33 cellular contexts compared by ENCODE assay signal in genomic region chr12:110957652-110958051, GRCh38. TPM values are rescaled to one million over a fixed set of nuclear protein-coding genes. Genes with fewer than 3 reads are reported as not detected.
DNase-seq lines count a peak whose midpoint lies in the region; ATAC-seq, FAIRE-seq and TF ChIP-seq lines count a peak whose summit lies in the region.
"Had no signal": no experiment of that assay in that cellular context is flagged by ENCODE, and none has a peak within 500 bp of the region (broad histone marks: within the 10 kb centered on the region; RNA-seq: fewer than 3 reads in every experiment).

No MANE protein-coding gene starts in this region.

- H3K4me2 ChIP-seq in A549 = no peak overlapping the region
- peak overlapping the region; percentile 52 for H3K4me2 ChIP-seq in SK-N-SH

- peak; percentile 54 to 78; a peak in 4 of 6 replicates for ATAC-seq in A549
- ATAC-seq in esophagus mucosa = no peak
- ATAC-seq in activated naive CD4-positive, alpha-beta T cell treated with anti-CD3 and anti-CD28 coated beads, Interleukin-2, amount 50 U/mL, for 72 hours = no peak
- ATAC-seq in GM19455 (IDR thresholded peaks at IDR 0.05; ENCODE audit: unreplicated experiment) = no peak
- ATAC-seq: activated naive CD8-positive, alpha-beta T cell treated with anti-CD3 and anti-CD28 coated beads, Interleukin-2, amount 50 U/mL, for 24 hours; activated T-cell treated with anti-CD3 and anti-CD28 coated beads, Interleukin-2, amount 50 U/mL, for 4 hours; gastroesophageal sphincter; left lobe of liver; stimulated activated naive B cell treated with anti-CD40 and anti-IgM and Interleukin-4, amounts not matched to agents 10 μg/mL and 1 μg/mL and 100 μg/mL, for 72 hours had no signal

- no peaks in the 10 kb centered on the region for H3F3A ChIP-seq in SK-N-SH (replicated peaks; ENCODE audit: insufficient read depth)

- POLR2A ChIA-PET in A549 (lab: Yijun Ruan, JAX) (no interaction called here), SK-N-SH (lab: Yijun Ruan, JAX) (interaction anchor here (0.7 to 0.9 kb wide), 2 partner anchors 10 to 346 kb away, joined by 3 read pairs; no protein-coding TSS in a partner anchor)

- no peaks in the 10 kb centered on the region for H3K79me2 ChIP-seq in SK-N-SH (ENCODE audit: insufficient read depth)

- H3K9me2 ChIP-seq in SK-N-SH = no peaks in the 10 kb centered on the region

- H3K36me3 ChIP-seq in MG63 = no peaks in the 10 kb centered on the region
- no peaks in the 10 kb centered on the region for H3K36me3 ChIP-seq in SK-N-SH (replicated peaks in 1 of 2; ENCODE audit: control insufficient read depth in 1 of 2, insufficient read depth in 2 of 2, low read length in 1 of 2)
- H3K36me3 ChIP-seq: gastroesophageal sphincter, SJSA1 had no signal

- H3K9ac ChIP-seq in SK-N-SH = no peak overlapping the region; the same call in 1 of the 2 replicates

- H3K9me3 ChIP-seq in A549 = peaks cover 18% of the 10 kb centered on the region; the same call in 2 of the 3 replicates
- no peaks in the 10 kb centered on the region; the same call in 1 of the 2 replicates for H3K9me3 ChIP-seq in MG63
- H3K9me3 ChIP-seq in SK-N-SH = no peaks in the 10 kb centered on the region
- H3K9me3 ChIP-seq: SJSA1 had no signal

- CTCF ChIA-PET in A549 (lab: Yijun Ruan, JAX) (interaction anchor here (1.2 kb wide), 1 partner anchor 21 kb away, joined by 5 read pairs; no protein-coding TSS in a partner anchor), SK-N-SH (lab: Yijun Ruan, JAX) (interaction anchor here (0.6 to 1.7 kb wide), 2 partner anchors 60 to 67 kb away, joined by 3 to 4 read pairs; no protein-coding TSS in a partner anchor)

- no peak overlapping the region for H3K4me3 ChIP-seq in A549
- H3K4me3 ChIP-seq in MG63 = no peak overlapping the region
- H3K4me3 ChIP-seq in SK-N-SH (ENCODE audit: low read depth in 2 of 2, low read length in 1 of 2) = peak overlapping the region; percentile 30 to 50
- H3K4me3 ChIP-seq: gastroesophageal sphincter, SJSA1 had no signal

- TF ChIP-seq RAD21 in A549 (conservative IDR thresholded peaks at IDR 0.05 in 1 of 2, IDR thresholded peaks at IDR 0.05 in 1 of 2) = no peak
- TF ChIP-seq RAD21 in SK-N-SH (IDR thresholded peaks at IDR 0.05; ENCODE audit: low read length) = no peak

- H4K20me1 ChIP-seq in SK-N-SH (ENCODE audit: insufficient read depth) = no peaks in the 10 kb centered on the region

- H3K4me1 ChIP-seq in A549 = no peaks in the 10 kb centered on the region
- peaks cover 0 to 7% of the 10 kb centered on the region in 2 experiments; a peak in 1 of 4 replicates for H3K4me1 ChIP-seq in SK-N-SH (ENCODE audit: control insufficient read depth in 1 of 2, insufficient read depth in 2 of 2, low read depth in 1 of 2, low read length in 1 of 2)
- H3K4me1 ChIP-seq: gastroesophageal sphincter, SJSA1 had no signal

- TF ChIP-seq POLR2A in A549 (IDR thresholded peaks at IDR 0.05; ENCODE audit: low read length) = no peak

- TF ChIP-seq EP300 in A549 (IDR thresholded peaks at IDR 0.05) (no peak), SK-N-SH (IDR thresholded peaks at IDR 0.05; ENCODE audit: borderline replicate concordance in 1 of 2, low read depth in 1 of 2, low read length in 1 of 2) (no peak)

- H3K27ac ChIP-seq in A549 (no peak overlapping the region), SK-N-SH (ENCODE audit: low read depth in 2 of 2, low read length in 1 of 2) (peak overlapping the region in 1 of 2 experiments; percentile 58; a peak in 1 of 4 replicates)
- H3K27ac ChIP-seq: gastroesophageal sphincter, SJSA1 had no signal

- TF ChIP-seq CTCF in A549 (IDR thresholded peaks at IDR 0.05) (no peak), SK-N-SH (IDR thresholded peaks at IDR 0.05) (no peak)

- no peaks in the 10 kb centered on the region for H3K36me3 Mint-ChIP-seq in activated naive CD4-positive, alpha-beta T cell treated with anti-CD3 and anti-CD28 coated beads, Interleukin-2, amount 50 U/mL, for 72 hours
- H3K36me3 Mint-ChIP-seq: CD4-positive, alpha-beta memory T cell; immature natural killer cell; memory B cell; stimulated activated naive B cell treated with anti-CD40 and anti-IgM and Interleukin-4, amounts not matched to agents 10 μg/mL and 1 μg/mL and 100 μg/mL, for 72 hours had no signal

- FAIRE-seq in A549 (lab: Jason Lieb, UNC) = no peak
- FAIRE-seq: H1, RCC 7860, urothelium cell line had no signal

- 54% methylated on average over 9 of the region's 9 CpGs for WGBS in A549 (ENCODE audit: missing lambda C conversion rate)
- 34% methylated on average over 9 of the region's 9 CpGs for WGBS in SK-N-SH (ENCODE audit: low lambda C conversion rate)

- no peaks in the 10 kb centered on the region for H3K9me3 Mint-ChIP-seq in activated naive CD4-positive, alpha-beta T cell treated with anti-CD3 and anti-CD28 coated beads, Interleukin-2, amount 50 U/mL, for 72 hours
- H3K9me3 Mint-ChIP-seq: activated naive CD8-positive, alpha-beta T cell treated with anti-CD3 and anti-CD28 coated beads, Interleukin-2, amount 50 U/mL, for 24 hours; dendritic cell treated with granulocyte-macrophage colony-stimulating factor and Interleukin-4, amounts not matched to agents 40 ng/mL and 50 ng/mL, for 4 days; immature natural killer cell; neural crest cell; stimulated activated naive B cell treated with anti-CD40 and anti-IgM and Interleukin-4, amounts not matched to agents 10 μg/mL and 1 μg/mL and 100 μg/mL, for 72 hours; T-helper 1 cell treated with Interleukin-12 subunit alpha and Interleukin-12 subunit beta and Interleukin-4 antibody, amounts not matched to agents 30 μg/mL and 1 μg/mL, for 36 hours had no signal

- H3K27me3 ChIP-seq in MG63 = peaks cover 12% of the 10 kb centered on the region
- no peaks in the 10 kb centered on the region for H3K27me3 ChIP-seq in SK-N-SH (ENCODE audit: insufficient read depth)

- DNase-seq in A549 (ENCODE audit: low read depth in 1 of 2, low spot score in 1 of 2) = no peak
- peak; percentile 12 for DNase-seq in MG63
- peak; percentile 87 for DNase-seq in SK-N-SH
- DNase-seq in inferior parietal cortex (ENCODE audit: extremely low spot score) = peak; percentile 45
- no peak for DNase-seq in NCI-H187 treated with DMSO at 0.1 percent for 48 hours (lab: John Stamatoyannopoulos, UW)
- DNase-seq in activated naive CD4-positive, alpha-beta T cell treated with anti-CD3 and anti-CD28 coated beads, Interleukin-2, amount 50 U/mL, for 72 hours (ENCODE audit: low spot score in 2 of 2) = no peak
- DNase-seq: 8988T; activated CD4-positive, alpha-beta T cell treated with anti-CD3 and anti-CD28 coated beads, Interleukin-2, amount 10 ng/mL, durations not matched to agents 24 days and 14 days; activated gamma-delta T cell treated with Interleukin-2 at 50 U/mL for 16 hours; activated naive CD8-positive, alpha-beta T cell treated with anti-CD3 and anti-CD28 coated beads, Interleukin-2, amount 50 U/mL, for 24 hours; activated T-cell treated with anti-CD3 and anti-CD28 coated beads, Interleukin-2, amount 50 U/mL, for 4 hours; AML-193; CD4-positive, alpha-beta memory T cell; hippocampal formation; immature natural killer cell; NCI-H510A; stimulated activated CD4-positive, alpha-beta T cell treated with anti-CD3 and anti-CD28 coated beads, Interleukin-15, amount 100 ng/mL, for 24 hours; stimulated activated naive B cell treated with anti-CD40 and anti-IgM and Interleukin-4, amounts not matched to agents 10 μg/mL and 1 μg/mL and 100 μg/mL, for 72 hours had no signal

- H2AFZ ChIP-seq in SK-N-SH (ENCODE audit: low read depth) = peak overlapping the region; percentile 83; the same call in 1 of the 2 replicates

- H3K27ac Mint-ChIP-seq in activated naive CD4-positive, alpha-beta T cell treated with anti-CD3 and anti-CD28 coated beads, Interleukin-2, amount 50 U/mL, for 72 hours = no peak overlapping the region
- H3K27ac Mint-ChIP-seq: activated CD4-positive, alpha-beta T cell treated with anti-CD3 and anti-CD28 coated beads, Interleukin-2, amount 10 ng/mL, durations not matched to agents 24 days and 14 days; activated naive CD8-positive, alpha-beta T cell treated with anti-CD3 and anti-CD28 coated beads, Interleukin-2, amount 50 U/mL, for 24 hours; CD4-positive, alpha-beta memory T cell; dendritic cell treated with granulocyte-macrophage colony-stimulating factor and Interleukin-4, amounts not matched to agents 40 ng/mL and 50 ng/mL, for 4 days; immature natural killer cell; memory B cell; stimulated activated naive B cell treated with anti-CD40 and anti-IgM and Interleukin-4, amounts not matched to agents 10 μg/mL and 1 μg/mL and 100 μg/mL, for 72 hours; T-helper 1 cell treated with Interleukin-12 subunit alpha and Interleukin-12 subunit beta and Interleukin-4 antibody, amounts not matched to agents 30 μg/mL and 1 μg/mL, for 36 hours had no signal

TF ChIP-seq in A549, 52 proteins besides CTCF, POLR2A, EP300 and RAD21 (continues in another document):
- TF ChIP-seq POLR2AphosphoS2 (conservative IDR thresholded peaks at IDR 0.05; ENCODE audit: low read length) (no peak), TFCP2L1 (CRISPR knock-in tag; IDR thresholded peaks at IDR 0.05) (no peak)

TF ChIP-seq in SK-N-SH, 30 proteins besides CTCF, POLR2A, EP300 and RAD21 (continues in another document):
- 0 out of 2 replicates have a peak, but pooled peaks have one; percentile 23 for TF ChIP-seq TAF1 (IDR thresholded peaks at IDR 0.05; ENCODE audit: borderline replicate concordance, low read depth, low read length)
- no peak for TF ChIP-seq SIN3A (IDR thresholded peaks at IDR 0.05; ENCODE audit: borderline replicate concordance, low read depth, low read length)
- peak; percentile 90 for TF ChIP-seq USF1 (IDR thresholded peaks at IDR 0.05; ENCODE audit: borderline replicate concordance, low read depth)

RNA-seq across cellular contexts. Expression of gene MYL2, which starts 37.3 kb away (rescaled TPM):
- 0.13 TPM in 1 of 2 replicates, not detected in the other for polyA plus RNA-seq in A549 (2011; rRNA removed)
- polyA plus RNA-seq in A549 (2012; cell fraction: cytosol; rRNA removed) = not detected in 2 replicates
- polyA plus RNA-seq in A549 (2012; cell fraction: nucleus; rRNA removed) = 0.12 TPM in 1 of 2 replicates, not detected in the other
- not detected in 3 replicates for polyA plus RNA-seq in A549 (2017; fragmentation: RNase III; extraction: RNeasy Plus Mini Kit Qiagen cat#74134 plus additional on column Dnase treatment)
- not detected in 2 replicates for polyA minus RNA-seq in A549 (2011; rRNA and poly(A)+ RNA removed)
- not detected in 2 replicates for total RNA-seq in MG63 (2014; rRNA removed; shearing (Covaris generic); ENCODE audit: low replicate concordance)
- polyA plus RNA-seq in SK-N-SH (2012; rRNA removed) = not detected in 2 replicates
- 0.09 TPM in 1 of 2 replicates, not detected in the other for polyA plus RNA-seq in SK-N-SH (2012; cell fraction: cytosol; rRNA removed)
- polyA plus RNA-seq in SK-N-SH (2012; cell fraction: nucleus; rRNA removed) = not detected in 2 replicates
- total RNA-seq in esophagus mucosa = 1.7 TPM
- not detected for total RNA-seq in activated naive CD4-positive, alpha-beta T cell treated with anti-CD3 and anti-CD28 coated beads, Interleukin-2, amount 50 U/mL, for 72 hours
- total RNA-seq: activated CD4-positive, alpha-beta T cell treated with anti-CD3 and anti-CD28 coated beads, Interleukin-2, amount 10 ng/mL, durations not matched to agents 24 days and 14 days; activated T-cell treated with anti-CD3 and anti-CD28 coated beads, Interleukin-2, amount 50 U/mL, for 4 hours; CD4-positive, alpha-beta memory T cell; gastroesophageal sphincter; H1; left lobe of liver; MCF 10A; neural crest cell; pulmonary artery endothelial cell; SJSA1; temporal lobe had no signal
- polyA plus RNA-seq: CD4-positive, alpha-beta memory T cell; H1; immature natural killer cell had no signal

Comparison
In these comparisons a context has a peak if more than half of its experiments do, and no peak if none do; other contexts are left out.
1. ATAC-seq: peak in A549 (2 of 2); none in esophagus mucosa (single experiment), activated naive CD4-positive, alpha-beta T cell treated with anti-CD3 and anti-CD28 coated beads, Interleukin-2, amount 50 U/mL, for 72 hours (0 of 2) and GM19455 (single experiment).
2. DNase-seq: peak in MG63 (single experiment), SK-N-SH (single experiment) and inferior parietal cortex (single experiment); none in A549 (0 of 2), NCI-H187 treated with DMSO at 0.1 percent for 48 hours (single experiment) and activated naive CD4-positive, alpha-beta T cell treated with anti-CD3 and anti-CD28 coated beads, Interleukin-2, amount 50 U/mL, for 72 hours (0 of 2).
3. H3K4me3 ChIP-seq: peak in SK-N-SH (2 of 2); none in A549 (single experiment) and MG63 (single experiment).
4. Of the 12 proteins assayed by ChIP-seq in both A549 and SK-N-SH: peak only in A549: none; only in SK-N-SH: RFX5; in both: USF2; in neither: 10.